In the genomic region with DNA sequence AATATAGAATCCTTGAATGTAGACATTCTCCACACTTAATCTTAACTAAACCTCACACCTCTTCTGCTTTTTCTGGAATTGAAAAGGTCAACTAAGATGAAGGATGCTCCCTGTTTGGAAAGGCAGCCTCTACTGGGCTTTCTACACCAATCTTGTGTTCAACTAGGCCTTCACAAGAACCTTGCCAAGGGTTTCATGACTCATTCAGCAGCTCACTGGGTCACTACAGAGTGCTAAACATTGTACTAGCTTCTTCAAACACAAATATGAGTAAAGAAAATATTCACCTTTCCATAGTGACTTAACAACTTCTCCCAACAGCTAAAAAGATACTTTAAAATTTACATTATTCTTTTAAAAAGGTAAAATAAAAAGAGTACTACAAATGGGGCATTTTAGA, we compare ENCODE assay signal across 21 cellular contexts.
DNase-seq lines count a peak whose midpoint lies in the region; ATAC-seq and TF ChIP-seq lines count a peak whose summit lies in the region.
"Had no signal": no experiment of that assay in that cellular context is flagged by ENCODE, and none has a peak within 500 bp of the region (broad histone marks: within the 10 kb centered on the region; RNA-seq: fewer than 3 reads in every experiment).

No MANE protein-coding gene starts in this region.

- intact Hi-C loops in PC-3 (cut with micrococcal nuclease), result no loop called here

- DNase-seq in EH (ENCODE audit: low read depth) (peak; percentile 1), PC-3 (peak; percentile 54), epithelial cell of esophagus (ENCODE audit: low read depth) (peak; percentile 26), kidney tubule cell (ENCODE audit: low spot score) (peak; percentile 24), HT-29 (ENCODE audit: low spot score) (no peak), T-cell (no peak)
- DNase-seq: DMS53, HFFc6, MM.1S, NCI-H187 treated with DMSO at 0.1 percent for 48 hours, NCI-H510A treated with DMSO at 0.1 percent for 48 hours, Peyer's patch, Right ventricle myocardium superior had no signal

- POLR2A ChIA-PET in PC-3 (lab: Charles Lee; ENCODE audit: unreplicated experiment), result no interaction called here
- POLR2A ChIA-PET in T-cell (lab: Charles Lee), result no interaction called here

- H3K27ac ChIP-seq in PC-3 (ENCODE audit: low read length), result no peak overlapping the region
- H3K27ac ChIP-seq: HL-60, KMS-11, Peyer's patch had no signal

- H3K4me1 Mint-ChIP-seq in T-cell, result no peaks in the 10 kb centered on the region
- H3K4me1 Mint-ChIP-seq: CD14-positive monocyte had no signal

- no peaks in the 10 kb centered on the region for H3K36me3 Mint-ChIP-seq in T-cell
- H3K36me3 Mint-ChIP-seq: CD14-positive monocyte had no signal

- H3K9ac ChIP-seq in PC-3 (ENCODE audit: low read length), result no peak overlapping the region
- H3K9ac ChIP-seq: KMS-11 had no signal

- H3K9me3 ChIP-seq in PC-3 (ENCODE audit: low read length), result no peaks in the 10 kb centered on the region
- H3K9me3 ChIP-seq: Peyer's patch had no signal

- no peaks in the 10 kb centered on the region for H3K27me3 ChIP-seq in PC-3 (ENCODE audit: low read length)
- H3K27me3 ChIP-seq: Peyer's patch had no signal

- ATAC-seq in PC-3 (peak; percentile 42; the same call in 1 of the 2 replicates), GM18519 (IDR thresholded peaks at IDR 0.05; ENCODE audit: low FRiP score, unreplicated experiment) (no peak), T-cell (replicated peaks in 1 of 4) (no peak), GM19467 (IDR thresholded peaks at IDR 0.05; ENCODE audit: unreplicated experiment) (no peak)
- ATAC-seq: GM12878, GM23338, SK-N-SH treated with all-trans-retinoic acid at 6 μM for 48 hours had no signal

- H3K9me3 Mint-ChIP-seq in T-cell, result no peaks in the 10 kb centered on the region
- H3K9me3 Mint-ChIP-seq: GM23338, HFFc6 had no signal

- no peaks in the 10 kb centered on the region for H3K36me3 ChIP-seq in PC-3 (ENCODE audit: low read depth, low read length)
- H3K36me3 ChIP-seq: Peyer's patch had no signal

- H4K20me1 ChIP-seq in PC-3 (ENCODE audit: low read length), result no peaks in the 10 kb centered on the region

- H2AFZ ChIP-seq in PC-3 (ENCODE audit: low read length), result no peak overlapping the region
- H2AFZ ChIP-seq: GM23338 had no signal

- H3K4me3 Mint-ChIP-seq in T-cell, result no peak overlapping the region
- H3K4me3 Mint-ChIP-seq: CD14-positive monocyte, GM23338, HFFc6 had no signal

- H3K4me2 ChIP-seq in PC-3 (ENCODE audit: low read length), result no peak overlapping the region
- H3K4me2 ChIP-seq: GM23338, KMS-11 had no signal

- no peaks in the 10 kb centered on the region for H3K27me3 Mint-ChIP-seq in T-cell

- BruUV-seq in PC-3 (replicated peaks; lab: Mats Ljungman, UMichigan), result no TSS peak

- CTCF ChIA-PET in PC-3 (lab: Charles Lee) (no interaction called here), T-cell (lab: Charles Lee) (no interaction called here)

- no peaks in the 10 kb centered on the region for H3K79me2 ChIP-seq in PC-3 (ENCODE audit: low read length)

- TF ChIP-seq CTCF in PC-3 (conservative IDR thresholded peaks at IDR 0.05; ENCODE audit: low read depth, low read length) (no peak), epithelial cell of esophagus (IDR thresholded peaks at IDR 0.05; ENCODE audit: insufficient read depth, low read depth, low read length, missing control alignments) (no peak)

- no peak overlapping the region for H3K27ac Mint-ChIP-seq in T-cell
- H3K27ac Mint-ChIP-seq: CD14-positive monocyte, GM23338, HFFc6 had no signal

- peaks cover 2% of the 10 kb centered on the region for H3K4me1 ChIP-seq in PC-3 (ENCODE audit: insufficient read depth, low read length)
- H3K4me1 ChIP-seq: Peyer's patch had no signal

- H3F3A ChIP-seq in PC-3 (ENCODE audit: low read length, unreplicated experiment), result no peaks in the 10 kb centered on the region

- H3K4me3 ChIP-seq in PC-3 (ENCODE audit: low read length) (no peak overlapping the region), epithelial cell of esophagus (ENCODE audit: low read length) (no peak overlapping the region)
- H3K4me3 ChIP-seq: GM12878, GM23338, Peyer's patch had no signal

- no peaks in the 10 kb centered on the region for H3K9me2 ChIP-seq in PC-3 (replicated peaks; ENCODE audit: low read length)

Comparison
In these comparisons a context has a peak if more than half of its experiments do, and no peak if none do; other contexts are left out.
1. DNase-seq: peak in EH (single experiment), PC-3 (single experiment), epithelial cell of esophagus (single experiment) and kidney tubule cell (single experiment); none in HT-29 (single experiment) and T-cell (0 of 34).